ENCODE assay signal across 28 cellular contexts in the genomic region with DNA sequence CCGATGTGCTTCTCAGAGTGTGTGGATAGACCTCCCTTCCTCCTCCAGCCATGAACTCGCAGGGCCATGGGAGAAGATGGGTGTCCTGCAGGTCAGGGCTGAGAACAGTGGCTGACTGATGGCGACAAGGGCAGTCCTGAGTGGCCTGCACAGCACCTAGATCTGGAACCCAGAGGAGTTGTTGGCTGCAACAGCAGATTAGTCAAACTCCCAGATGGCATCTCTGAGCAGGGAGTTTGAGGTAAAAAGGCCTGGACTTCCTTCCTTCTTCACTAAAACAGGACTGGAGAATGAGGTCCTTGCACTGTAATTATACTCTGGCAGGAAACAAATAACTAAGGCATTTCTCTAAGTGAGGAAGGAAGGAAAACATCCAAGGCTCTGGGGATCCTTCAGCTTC.
"Had no signal": no experiment of that assay in that cellular context is flagged by ENCODE, and none has a peak within 500 bp of the region (broad histone marks: within the 10 kb centered on the region; RNA-seq: fewer than 3 reads in every experiment).

No MANE protein-coding gene starts in this region.

- ATAC-seq: esophagus mucosa; gastrocnemius medialis; left ventricle myocardium superior; naive thymus-derived CD4-positive, alpha-beta T cell; pancreas; right lobe of liver; stimulated activated naive B cell treated with anti-CD40 and anti-IgM and Interleukin-4, amounts not matched to agents 10 μg/mL and 1 μg/mL and 100 μg/mL, for 72 hours had no signal

- H3K36me3 ChIP-seq: colonic mucosa, gastrocnemius medialis, neutrophil, pancreas, right lobe of liver, suprapubic skin, thyroid gland, vagina had no signal

- DNase-seq: colonic mucosa; effector CD8-positive, alpha-beta T cell; endodermal cell; foreskin fibroblast; gastrocnemius medialis; head of caudate nucleus; left ventricle myocardium superior; mesenchymal stem cell; midbrain; naive thymus-derived CD4-positive, alpha-beta T cell; pancreas; right lobe of liver; small intestine; stimulated activated CD4-positive, alpha-beta T cell treated with anti-CD3 and anti-CD28 coated beads, Interleukin-15, amount 100 ng/mL, for 24 hours; stimulated activated CD4-positive, alpha-beta T cell treated with anti-CD3 and anti-CD28 coated beads, Interleukin-2, amount 100 ng/mL, for 48 hours; stimulated activated naive B cell treated with anti-CD40 and anti-IgM and Interleukin-4, amounts not matched to agents 10 μg/mL and 1 μg/mL and 100 μg/mL, for 72 hours; thyroid gland; trophoblast cell had no signal

- H3K27ac Mint-ChIP-seq: dendritic cell treated with granulocyte-macrophage colony-stimulating factor and Interleukin-4, amounts not matched to agents 40 ng/mL and 50 ng/mL, for 4 days; naive thymus-derived CD4-positive, alpha-beta T cell; nephron; progenitor cell of endocrine pancreas; stimulated activated naive B cell treated with anti-CD40 and anti-IgM and Interleukin-4, amounts not matched to agents 10 μg/mL and 1 μg/mL and 100 μg/mL, for 72 hours; stimulated activated naive CD8-positive, alpha-beta T cell treated with anti-CD3 and anti-CD28 coated beads, Interleukin-15, Interleukin-2, amounts not matched to agents 100 ng/mL and 50 ng/mL, for 24 hours had no signal

- H3K4me1 ChIP-seq: colonic mucosa, gastrocnemius medialis, pancreas, thyroid gland had no signal

- H3K4me3 ChIP-seq: colonic mucosa, gastrocnemius medialis, pancreas, right lobe of liver, suprapubic skin, thyroid gland, vagina had no signal

- H3K4me1 Mint-ChIP-seq: naive thymus-derived CD4-positive, alpha-beta T cell; stimulated activated naive B cell treated with anti-CD40 and anti-IgM and Interleukin-4, amounts not matched to agents 10 μg/mL and 1 μg/mL and 100 μg/mL, for 72 hours had no signal

- FAIRE-seq: keratinocyte, pancreas, small intestine had no signal

- H3K9me3 ChIP-seq: colonic mucosa, gastrocnemius medialis, neutrophil, pancreas, right lobe of liver, suprapubic skin, thyroid gland, vagina had no signal

- H3K9me3 Mint-ChIP-seq: dendritic cell treated with granulocyte-macrophage colony-stimulating factor and Interleukin-4, amounts not matched to agents 40 ng/mL and 50 ng/mL, for 4 days; endodermal cell; naive thymus-derived CD4-positive, alpha-beta T cell; nephron; stimulated activated naive B cell treated with anti-CD40 and anti-IgM and Interleukin-4, amounts not matched to agents 10 μg/mL and 1 μg/mL and 100 μg/mL, for 72 hours; stimulated activated naive CD8-positive, alpha-beta T cell treated with anti-CD3 and anti-CD28 coated beads, Interleukin-15, Interleukin-2, amounts not matched to agents 100 ng/mL and 50 ng/mL, for 24 hours had no signal

- H3K36me3 Mint-ChIP-seq: naive thymus-derived CD4-positive, alpha-beta T cell; stimulated activated naive B cell treated with anti-CD40 and anti-IgM and Interleukin-4, amounts not matched to agents 10 μg/mL and 1 μg/mL and 100 μg/mL, for 72 hours had no signal

- H3K4me3 Mint-ChIP-seq: dendritic cell treated with granulocyte-macrophage colony-stimulating factor and Interleukin-4, amounts not matched to agents 40 ng/mL and 50 ng/mL, for 4 days; endodermal cell; naive thymus-derived CD4-positive, alpha-beta T cell; nephron; stimulated activated naive B cell treated with anti-CD40 and anti-IgM and Interleukin-4, amounts not matched to agents 10 μg/mL and 1 μg/mL and 100 μg/mL, for 72 hours; stimulated activated naive CD8-positive, alpha-beta T cell treated with anti-CD3 and anti-CD28 coated beads, Interleukin-15, Interleukin-2, amounts not matched to agents 100 ng/mL and 50 ng/mL, for 24 hours had no signal

- H3K27ac ChIP-seq: colonic mucosa, epithelial cell of prostate, gastrocnemius medialis, neutrophil, pancreas, right lobe of liver, suprapubic skin, thyroid gland, vagina had no signal

- H3K27me3 ChIP-seq: colonic mucosa, gastrocnemius medialis, neutrophil, pancreas, right lobe of liver, thyroid gland, vagina had no signal

- H3K27me3 Mint-ChIP-seq: dendritic cell treated with granulocyte-macrophage colony-stimulating factor and Interleukin-4, amounts not matched to agents 40 ng/mL and 50 ng/mL, for 4 days; progenitor cell of endocrine pancreas; stimulated activated naive B cell treated with anti-CD40 and anti-IgM and Interleukin-4, amounts not matched to agents 10 μg/mL and 1 μg/mL and 100 μg/mL, for 72 hours; stimulated activated naive CD8-positive, alpha-beta T cell treated with anti-CD3 and anti-CD28 coated beads, Interleukin-15, Interleukin-2, amounts not matched to agents 100 ng/mL and 50 ng/mL, for 24 hours had no signal
